Comparison of ENCODE assay signal across 1 cellular context in genomic region chr17:66304304-66305174, GRCh38.
TF ChIP-seq lines count a peak whose summit lies in the region.

No MANE protein-coding gene starts in this region.

TF ChIP-seq in HEK293, 187 proteins besides CTCF, POLR2A, EP300 and RAD21 (continued from another document and continues in another):
- TF ChIP-seq REST (tag by site-specific recombination; IDR thresholded peaks at IDR 0.05) (no peak), MEIS1 (CRISPR knock-in tag; IDR thresholded peaks at IDR 0.05; ENCODE audit: borderline replicate concordance) (no peak), GLIS2 (tag by site-specific recombination; IDR thresholded peaks at IDR 0.05) (peak; percentile 34; the same call in 1 of the 2 replicates), BCL11B (tag by site-specific recombination; IDR thresholded peaks at IDR 0.05; ENCODE audit: low read depth) (no peak), KLF10 (tag by site-specific recombination; IDR thresholded peaks at IDR 0.05) (no peak), ZNF660 (tag by site-specific recombination; IDR thresholded peaks at IDR 0.05) (no peak; the same call in 1 of the 2 replicates), ZNF302 (tag by site-specific recombination; IDR thresholded peaks at IDR 0.05; ENCODE audit: low read depth) (no peak), ZNF510 (tag by site-specific recombination; IDR thresholded peaks at IDR 0.05; ENCODE audit: insufficient replicate concordance) (no peak), ZBTB11 (tag by site-specific recombination; conservative IDR thresholded peaks at IDR 0.05; ENCODE audit: low read depth) (no peak), ZNF132 (tag by site-specific recombination; IDR thresholded peaks at IDR 0.05; ENCODE audit: borderline replicate concordance) (no peak), ZNF169 (tag by site-specific recombination; IDR thresholded peaks at IDR 0.05) (no peak), ZNF140 (tag by site-specific recombination; IDR thresholded peaks at IDR 0.05) (no peak), ZNF138 (tag by site-specific recombination; IDR thresholded peaks at IDR 0.05; ENCODE audit: borderline replicate concordance) (no peak), ZBTB48 (tag by site-specific recombination; IDR thresholded peaks at IDR 0.05) (0 out of 2 replicates have a peak, but pooled peaks have one; percentile 37), SCRT1 (tag by site-specific recombination; IDR thresholded peaks at IDR 0.05; ENCODE audit: borderline replicate concordance) (no peak), ZNF223 (tag by site-specific recombination; IDR thresholded peaks at IDR 0.05) (no peak), KLF7 (tag by site-specific recombination; IDR thresholded peaks at IDR 0.05; ENCODE audit: borderline replicate concordance) (no peak), ZNF571 (tag by site-specific recombination; IDR thresholded peaks at IDR 0.05) (no peak), SP2 (tag by site-specific recombination; IDR thresholded peaks at IDR 0.05) (no peak), ZBTB7A (tag by site-specific recombination; IDR thresholded peaks at IDR 0.05; ENCODE audit: low read depth) (no peak), ZNF26 (tag by site-specific recombination; IDR thresholded peaks at IDR 0.05) (no peak), TCF7L2 (IDR thresholded peaks at IDR 0.05; ENCODE audit: borderline replicate concordance, low read depth, low read length) (no peak), ZNF133 (tag by site-specific recombination; IDR thresholded peaks at IDR 0.05) (no peak), PRDM2 (tag by site-specific recombination; IDR thresholded peaks at IDR 0.05; ENCODE audit: borderline replicate concordance) (no peak), ZSCAN30 (tag by site-specific recombination; IDR thresholded peaks at IDR 0.05) (no peak), ZNF362 (tag by site-specific recombination; IDR thresholded peaks at IDR 0.05) (no peak), ZNF843 (tag by site-specific recombination; IDR thresholded peaks at IDR 0.05) (no peak), ZNF24 (tag by site-specific recombination; IDR thresholded peaks at IDR 0.05) (no peak)
- TF ChIP-seq, protein P1, sequence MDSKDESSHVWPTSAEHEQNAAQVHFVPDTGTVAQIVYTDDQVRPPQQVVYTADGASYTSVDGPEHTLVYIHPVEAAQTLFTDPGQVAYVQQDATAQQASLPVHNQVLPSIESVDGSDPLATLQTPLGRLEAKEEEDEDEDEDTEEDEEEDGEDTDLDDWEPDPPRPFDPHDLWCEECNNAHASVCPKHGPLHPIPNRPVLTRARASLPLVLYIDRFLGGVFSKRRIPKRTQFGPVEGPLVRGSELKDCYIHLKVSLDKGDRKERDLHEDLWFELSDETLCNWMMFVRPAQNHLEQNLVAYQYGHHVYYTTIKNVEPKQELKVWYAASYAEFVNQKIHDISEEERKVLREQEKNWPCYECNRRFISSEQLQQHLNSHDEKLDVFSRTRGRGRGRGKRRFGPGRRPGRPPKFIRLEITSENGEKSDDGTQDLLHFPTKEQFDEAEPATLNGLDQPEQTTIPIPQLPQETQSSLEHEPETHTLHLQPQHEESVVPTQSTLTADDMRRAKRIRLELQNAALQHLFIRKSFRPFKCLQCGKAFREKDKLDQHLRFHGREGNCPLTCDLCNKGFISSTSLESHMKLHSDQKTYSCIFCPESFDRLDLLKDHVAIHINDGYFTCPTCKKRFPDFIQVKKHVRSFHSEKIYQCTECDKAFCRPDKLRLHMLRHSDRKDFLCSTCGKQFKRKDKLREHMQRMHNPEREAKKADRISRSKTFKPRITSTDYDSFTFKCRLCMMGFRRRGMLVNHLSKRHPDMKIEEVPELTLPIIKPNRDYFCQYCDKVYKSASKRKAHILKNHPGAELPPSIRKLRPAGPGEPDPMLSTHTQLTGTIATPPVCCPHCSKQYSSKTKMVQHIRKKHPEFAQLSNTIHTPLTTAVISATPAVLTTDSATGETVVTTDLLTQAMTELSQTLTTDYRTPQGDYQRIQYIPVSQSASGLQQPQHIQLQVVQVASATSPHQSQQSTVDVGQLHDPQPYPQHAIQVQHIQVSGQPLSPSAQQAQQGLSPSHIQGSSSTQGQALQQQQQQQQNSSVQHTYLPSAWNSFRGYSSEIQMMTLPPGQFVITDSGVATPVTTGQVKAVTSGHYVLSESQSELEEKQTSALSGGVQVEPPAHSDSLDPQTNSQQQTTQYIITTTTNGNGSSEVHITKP (tag by site-specific recombination; IDR thresholded peaks at IDR 0.05) = peak; percentile 50
- TF ChIP-seq, protein P2, sequence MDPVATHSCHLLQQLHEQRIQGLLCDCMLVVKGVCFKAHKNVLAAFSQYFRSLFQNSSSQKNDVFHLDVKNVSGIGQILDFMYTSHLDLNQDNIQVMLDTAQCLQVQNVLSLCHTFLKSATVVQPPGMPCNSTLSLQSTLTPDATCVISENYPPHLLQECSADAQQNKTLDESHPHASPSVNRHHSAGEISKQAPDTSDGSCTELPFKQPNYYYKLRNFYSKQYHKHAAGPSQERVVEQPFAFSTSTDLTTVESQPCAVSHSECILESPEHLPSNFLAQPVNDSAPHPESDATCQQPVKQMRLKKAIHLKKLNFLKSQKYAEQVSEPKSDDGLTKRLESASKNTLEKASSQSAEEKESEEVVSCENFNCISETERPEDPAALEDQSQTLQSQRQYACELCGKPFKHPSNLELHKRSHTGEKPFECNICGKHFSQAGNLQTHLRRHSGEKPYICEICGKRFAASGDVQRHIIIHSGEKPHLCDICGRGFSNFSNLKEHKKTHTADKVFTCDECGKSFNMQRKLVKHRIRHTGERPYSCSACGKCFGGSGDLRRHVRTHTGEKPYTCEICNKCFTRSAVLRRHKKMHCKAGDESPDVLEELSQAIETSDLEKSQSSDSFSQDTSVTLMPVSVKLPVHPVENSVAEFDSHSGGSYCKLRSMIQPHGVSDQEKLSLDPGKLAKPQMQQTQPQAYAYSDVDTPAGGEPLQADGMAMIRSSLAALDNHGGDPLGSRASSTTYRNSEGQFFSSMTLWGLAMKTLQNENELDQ (tag by site-specific recombination; IDR thresholded peaks at IDR 0.05; ENCODE audit: low read depth) = no peak
- TF ChIP-seq, protein P3, sequence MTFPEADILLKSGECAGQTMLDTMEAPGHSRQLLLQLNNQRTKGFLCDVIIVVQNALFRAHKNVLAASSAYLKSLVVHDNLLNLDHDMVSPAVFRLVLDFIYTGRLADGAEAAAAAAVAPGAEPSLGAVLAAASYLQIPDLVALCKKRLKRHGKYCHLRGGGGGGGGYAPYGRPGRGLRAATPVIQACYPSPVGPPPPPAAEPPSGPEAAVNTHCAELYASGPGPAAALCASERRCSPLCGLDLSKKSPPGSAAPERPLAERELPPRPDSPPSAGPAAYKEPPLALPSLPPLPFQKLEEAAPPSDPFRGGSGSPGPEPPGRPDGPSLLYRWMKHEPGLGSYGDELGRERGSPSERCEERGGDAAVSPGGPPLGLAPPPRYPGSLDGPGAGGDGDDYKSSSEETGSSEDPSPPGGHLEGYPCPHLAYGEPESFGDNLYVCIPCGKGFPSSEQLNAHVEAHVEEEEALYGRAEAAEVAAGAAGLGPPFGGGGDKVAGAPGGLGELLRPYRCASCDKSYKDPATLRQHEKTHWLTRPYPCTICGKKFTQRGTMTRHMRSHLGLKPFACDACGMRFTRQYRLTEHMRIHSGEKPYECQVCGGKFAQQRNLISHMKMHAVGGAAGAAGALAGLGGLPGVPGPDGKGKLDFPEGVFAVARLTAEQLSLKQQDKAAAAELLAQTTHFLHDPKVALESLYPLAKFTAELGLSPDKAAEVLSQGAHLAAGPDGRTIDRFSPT (tag by site-specific recombination; IDR thresholded peaks at IDR 0.05) = no peak
